In the genomic region with DNA sequence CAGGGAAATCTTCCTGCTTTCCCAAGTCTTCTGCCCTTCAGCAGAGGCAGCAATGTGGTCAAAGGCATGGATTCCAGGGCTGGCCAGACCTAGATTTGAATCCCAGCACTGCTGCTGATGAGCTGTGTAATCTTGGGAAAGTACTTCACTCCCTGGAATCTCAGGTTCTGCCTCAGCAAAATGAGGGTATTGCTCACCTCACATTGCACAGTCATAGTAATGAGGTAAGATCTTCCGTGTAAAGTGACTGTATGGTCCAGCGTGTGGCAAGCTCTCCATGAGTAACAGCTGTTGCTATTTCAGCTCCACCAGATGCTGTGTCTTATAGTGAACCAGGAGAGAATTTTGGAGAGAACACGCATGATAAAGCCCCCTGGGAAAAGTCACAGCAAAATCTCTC, we compare ENCODE assay signal across 1 cellular context.
TF ChIP-seq lines count a peak whose summit lies in the region.

No MANE protein-coding gene starts in this region.

TF ChIP-seq in IMR-90, 13 proteins besides CTCF, POLR2A, EP300 and RAD21 (continued from another document):
- peak; percentile 90 for TF ChIP-seq CEBPB (IDR thresholded peaks at IDR 0.05; ENCODE audit: low read depth, low read length)
- no peak for TF ChIP-seq RCOR1 (IDR thresholded peaks at IDR 0.05; ENCODE audit: insufficient replicate concordance, low read length)
- no peak for TF ChIP-seq MAZ (IDR thresholded peaks at IDR 0.05; ENCODE audit: borderline replicate concordance, low read depth, low read length)
- peak; percentile 83 for TF ChIP-seq MAFK (IDR thresholded peaks at IDR 0.05; ENCODE audit: low read depth, low read length)
- TF ChIP-seq, protein P1, sequence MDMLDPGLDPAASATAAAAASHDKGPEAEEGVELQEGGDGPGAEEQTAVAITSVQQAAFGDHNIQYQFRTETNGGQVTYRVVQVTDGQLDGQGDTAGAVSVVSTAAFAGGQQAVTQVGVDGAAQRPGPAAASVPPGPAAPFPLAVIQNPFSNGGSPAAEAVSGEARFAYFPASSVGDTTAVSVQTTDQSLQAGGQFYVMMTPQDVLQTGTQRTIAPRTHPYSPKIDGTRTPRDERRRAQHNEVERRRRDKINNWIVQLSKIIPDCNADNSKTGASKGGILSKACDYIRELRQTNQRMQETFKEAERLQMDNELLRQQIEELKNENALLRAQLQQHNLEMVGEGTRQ (IDR thresholded peaks at IDR 0.05; ENCODE audit: low read depth, low read length), result no peak
